In genomic region chr17:18320301-18320700, GRCh38 we compare ENCODE assay signal across 18 cellular contexts. TPM values are rescaled to one million over a fixed set of nuclear protein-coding genes. Genes with fewer than 3 reads are reported as not detected.
A peak's percentile ranks its signal among the peaks of the same experiment; 100 is the strongest.
DNase-seq lines count a peak whose midpoint lies in the region; ATAC-seq and TF ChIP-seq lines count a peak whose summit lies in the region.
"Had no signal": no experiment of that assay in that cellular context is flagged by ENCODE, and none has a peak within 500 bp of the region (broad histone marks: within the 10 kb centered on the region; RNA-seq: fewer than 3 reads in every experiment).

No MANE protein-coding gene starts in this region.

- no peaks in the 10 kb centered on the region for H3F3A ChIP-seq in DOHH2 (ENCODE audit: control insufficient read depth, insufficient read depth)
- no peaks in the 10 kb centered on the region for H3F3A ChIP-seq in neural cell (ENCODE audit: insufficient read depth, low read length, poor library complexity, severe bottlenecking)

- H3K9ac ChIP-seq in neural cell (ENCODE audit: low read length) = no peak overlapping the region

- no peak for TF ChIP-seq EP300 in neural cell (conservative IDR thresholded peaks at IDR 0.05; ENCODE audit: poor library complexity, severe bottlenecking)

- H3K36me3 Mint-ChIP-seq in T-helper 17 cell (ENCODE audit: low read depth) = no peaks in the 10 kb centered on the region

- H3K4me3 Mint-ChIP-seq in T-helper 17 cell = no peak overlapping the region
- H3K4me3 Mint-ChIP-seq: activated naive CD8-positive, alpha-beta T cell treated with anti-CD3 and anti-CD28 coated beads, Interleukin-2, amount 50 U/mL, for 24 hours had no signal

- peak overlapping the region; percentile 56 for H3K27ac Mint-ChIP-seq in T-helper 17 cell

- no peaks in the 10 kb centered on the region for H3K27me3 ChIP-seq in DOHH2 (ENCODE audit: control insufficient read depth, low read length)
- H3K27me3 ChIP-seq in neural cell (ENCODE audit: insufficient read depth, low read depth, low read length) = no peaks in the 10 kb centered on the region
- no peaks in the 10 kb centered on the region for H3K27me3 ChIP-seq in BE2C
- H3K27me3 ChIP-seq: heart left ventricle, left lung, uterus had no signal

- H3K4me1 ChIP-seq in DOHH2 (ENCODE audit: control insufficient read depth, low read length) (peaks cover 34% of the 10 kb centered on the region), BE2C (no peaks in the 10 kb centered on the region)

- H3K9me2 ChIP-seq in DOHH2 (replicated peaks; ENCODE audit: control insufficient read depth, low read length) = no peaks in the 10 kb centered on the region
- H3K9me2 ChIP-seq in neural cell (ENCODE audit: insufficient read depth, low read length) = no peaks in the 10 kb centered on the region

- H3K4me2 ChIP-seq in DOHH2 (ENCODE audit: low read length) (peak overlapping the region; percentile 42; the same call in 1 of the 2 replicates), neural cell (ENCODE audit: low read length) (no peak overlapping the region)

- H4K20me1 ChIP-seq in DOHH2 (ENCODE audit: control insufficient read depth, insufficient read depth, low read depth, low read length) (0 out of 2 replicates have a peak, but pooled peaks cover 4% of the 10 kb centered on the region), neural cell (ENCODE audit: insufficient read depth) (no peaks in the 10 kb centered on the region)

- H3K4me1 Mint-ChIP-seq in T-helper 17 cell = peaks cover 40% of the 10 kb centered on the region

- no peaks in the 10 kb centered on the region for H3K27me3 Mint-ChIP-seq in T-helper 17 cell
- H3K27me3 Mint-ChIP-seq: activated naive CD8-positive, alpha-beta T cell treated with anti-CD3 and anti-CD28 coated beads, Interleukin-2, amount 50 U/mL, for 24 hours; naive thymus-derived CD4-positive, alpha-beta T cell had no signal

- H3K27ac ChIP-seq in DOHH2 (ENCODE audit: low read depth, low read length) = no peak overlapping the region
- no peak overlapping the region for H3K27ac ChIP-seq in neural cell (ENCODE audit: low read length)
- H3K27ac ChIP-seq: HL-60, left lung, uterus had no signal

- no peak overlapping the region for H2AFZ ChIP-seq in neural cell (ENCODE audit: low read depth, low read length)

- no peak for TF ChIP-seq RAD21 in neural cell (conservative IDR thresholded peaks at IDR 0.05)

- ATAC-seq in T-helper 17 cell (no peak), GM21515 (IDR thresholded peaks at IDR 0.05; ENCODE audit: unreplicated experiment) (no peak)
- ATAC-seq: activated naive CD8-positive, alpha-beta T cell treated with anti-CD3 and anti-CD28 coated beads, Interleukin-2, amount 50 U/mL, for 24 hours; naive thymus-derived CD4-positive, alpha-beta T cell had no signal

- TF ChIP-seq CTCF in DOHH2 (IDR thresholded peaks at IDR 0.05; ENCODE audit: low read depth, low read length, poor library complexity, severe bottlenecking) (no peak), neural cell (IDR thresholded peaks at IDR 0.05; ENCODE audit: poor library complexity, severe bottlenecking) (no peak), BE2C (IDR thresholded peaks at IDR 0.05; ENCODE audit: low read depth, low read length) (no peak)

- H3K4me3 ChIP-seq in DOHH2 (ENCODE audit: low read length) = no peak overlapping the region; the same call in 1 of the 2 replicates
- peak overlapping the region; percentile 47 for H3K4me3 ChIP-seq in neural cell (ENCODE audit: low read length)
- no peak overlapping the region for H3K4me3 ChIP-seq in BE2C (ENCODE audit: low read depth, low read length)
- H3K4me3 ChIP-seq: GM12878, heart left ventricle, uterus had no signal

- H3K79me2 ChIP-seq in DOHH2 (ENCODE audit: control insufficient read depth, low read length) (peaks cover 67% of the 10 kb centered on the region), neural cell (replicated peaks; ENCODE audit: insufficient read depth, low read length) (peaks cover 26% of the 10 kb centered on the region)

- H3K36me3 ChIP-seq in DOHH2 (ENCODE audit: control insufficient read depth, low read length) = peaks cover 74% of the 10 kb centered on the region
- no peaks in the 10 kb centered on the region for H3K36me3 ChIP-seq in neural cell (ENCODE audit: insufficient read depth, low read length)
- H3K36me3 ChIP-seq in BE2C = peaks cover 7% of the 10 kb centered on the region
- H3K36me3 ChIP-seq: uterus had no signal

- H3K9me3 ChIP-seq in DOHH2 (ENCODE audit: control insufficient read depth, insufficient read depth, low read length) (no peaks in the 10 kb centered on the region), T-helper 17 cell (ENCODE audit: control insufficient read depth, low read length, poor library complexity, severe bottlenecking) (no peaks in the 10 kb centered on the region), neural cell (ENCODE audit: low read length) (no peaks in the 10 kb centered on the region), BE2C (no peaks in the 10 kb centered on the region)
- H3K9me3 ChIP-seq: heart left ventricle, left lung, uterus had no signal

- DNase-seq in T-helper 17 cell (no peak), hepatic stellate cell (ENCODE audit: low spot score) (no peak), BE2C (no peak)
- DNase-seq: activated CD8-positive, alpha-beta memory T cell treated with anti-CD3 and anti-CD28 coated beads, Interleukin-2, amount 50 U/mL, for 4 hours; activated naive CD8-positive, alpha-beta T cell treated with anti-CD3 and anti-CD28 coated beads, Interleukin-2, amount 50 U/mL, for 24 hours; left lung; NCI-H1436 treated with DMSO at 0.1 percent for 48 hours; OCI-M1; stimulated activated CD4-positive, alpha-beta T cell treated with anti-CD3 and anti-CD28 coated beads, Interleukin-4, amount 100 ng/mL, for 4 hours; uterus had no signal

TF ChIP-seq in neural cell, 6 proteins besides CTCF, POLR2A, EP300 and RAD21:
- TF ChIP-seq TAF1 (IDR thresholded peaks at IDR 0.05; ENCODE audit: low read depth) (no peak), POLR2AphosphoS5 (IDR thresholded peaks at IDR 0.05) (no peak), REST (IDR thresholded peaks at IDR 0.05; ENCODE audit: borderline replicate concordance) (no peak), SMC3 (conservative IDR thresholded peaks at IDR 0.05; ENCODE audit: poor library complexity) (no peak), EZH2 (IDR thresholded peaks at IDR 0.05; ENCODE audit: borderline replicate concordance, insufficient read depth, low read length, poor library complexity, severe bottlenecking) (no peak), MXI1 (conservative IDR thresholded peaks at IDR 0.05; ENCODE audit: poor library complexity, severe bottlenecking) (no peak)

RNA-seq across cellular contexts. Expression of gene SMCR8, which starts 5.2 kb away (rescaled TPM):
- 10 to 100 TPM; 37.9 to 51.6 TPM for total RNA-seq in T-helper 17 cell
- 4.3 and 6.9 TPM in 2 replicates for polyA plus RNA-seq in neural cell
- polyA minus RNA-seq in neural cell = 19.4 and 23.4 TPM in 2 replicates
- polyA plus RNA-seq in BE2C (2012; ENCODE audit: insufficient read depth, insufficient read length, low read depth) = 7.1 TPM

RNA-seq across cellular contexts. Expression of gene TOP3A, which starts 5.5 kb away (rescaled TPM):
- total RNA-seq in T-helper 17 cell = 10 to 100 TPM; 31.8 to 38.4 TPM
- 22.9 and 31.9 TPM in 2 replicates for polyA plus RNA-seq in neural cell
- 58.4 and 68.2 TPM in 2 replicates for polyA minus RNA-seq in neural cell
- 14.1 TPM for polyA plus RNA-seq in BE2C (2012; ENCODE audit: insufficient read depth, insufficient read length, low read depth)

RNA-seq across cellular contexts. Expression of gene SHMT1, which starts 43.0 kb away (rescaled TPM):
- 10 to 100 TPM in 1 of 2 donors, 1 to 10 TPM in 1; 9.8 to 14.0 TPM for total RNA-seq in T-helper 17 cell
- polyA plus RNA-seq in neural cell = 4.5 and 5.8 TPM in 2 replicates
- polyA minus RNA-seq in neural cell = 3.4 and 5.1 TPM in 2 replicates
- polyA plus RNA-seq in BE2C (2012; ENCODE audit: insufficient read depth, insufficient read length, low read depth) = 3.2 TPM

RNA-seq across cellular contexts. Expression of gene EVPLL, which starts 57.3 kb away (rescaled TPM):
- total RNA-seq in T-helper 17 cell = not detected
- not detected in 2 replicates for polyA plus RNA-seq in neural cell
- polyA minus RNA-seq in neural cell = not detected in 2 replicates
- not detected for polyA plus RNA-seq in BE2C (2012; ENCODE audit: insufficient read depth, insufficient read length, low read depth)
- total RNA-seq: GM12878; heart left ventricle; naive thymus-derived CD4-positive, alpha-beta T cell; uterus had no signal
- polyA plus RNA-seq: BJ, GM12878, heart left ventricle had no signal

RNA-seq across cellular contexts. Expression of gene MIEF2, which starts 59.8 kb away (rescaled TPM):
- total RNA-seq in T-helper 17 cell = 10 to 100 TPM in 1 of 2 donors, 1 to 10 TPM in 1; 6.1 to 10.2 TPM
- polyA plus RNA-seq in neural cell = 74.9 and 102 TPM in 2 replicates
- 64.3 and 67.3 TPM in 2 replicates for polyA minus RNA-seq in neural cell
- polyA plus RNA-seq in BE2C (2012; ENCODE audit: insufficient read depth, insufficient read length, low read depth) = 6.6 TPM
